ENCODE assay signal across 14 cellular contexts in genomic region chr1:188715566-188715965, GRCh38.
DNase-seq lines count a peak whose midpoint lies in the region; ATAC-seq and TF ChIP-seq lines count a peak whose summit lies in the region.
"Had no signal": no experiment of that assay in that cellular context is flagged by ENCODE, and none has a peak within 500 bp of the region (broad histone marks: within the 10 kb centered on the region; RNA-seq: fewer than 3 reads in every experiment).

No MANE protein-coding gene starts in this region.

- intact Hi-C loops in heart right ventricle (cut with DNase I): no loop called here

- H3K36me3 ChIP-seq in RWPE2 (ENCODE audit: low read depth) (no peaks in the 10 kb centered on the region), heart right ventricle (no peaks in the 10 kb centered on the region)

- H3K4me3 ChIP-seq in RWPE2 (ENCODE audit: severe bottlenecking): no peak overlapping the region
- no peak overlapping the region for H3K4me3 ChIP-seq in heart right ventricle
- H3K4me3 ChIP-seq: lung had no signal

- ATAC-seq in RWPE2 (ENCODE audit: low read depth) (no peak), HG02973 (IDR thresholded peaks at IDR 0.05; ENCODE audit: unreplicated experiment) (no peak), heart right ventricle (no peak)
- ATAC-seq: T-cell had no signal

- TF ChIP-seq CTCF in C4-2B (conservative IDR thresholded peaks at IDR 0.05) (peak; percentile 32), RWPE2 (IDR thresholded peaks at IDR 0.05; ENCODE audit: poor library complexity, severe bottlenecking) (peak; percentile 15), heart right ventricle (IDR thresholded peaks at IDR 0.05) (no peak)

- no peaks in the 10 kb centered on the region for H3K27me3 ChIP-seq in RWPE2 (ENCODE audit: insufficient read depth, poor library complexity, severe bottlenecking)
- no peaks in the 10 kb centered on the region for H3K27me3 ChIP-seq in heart right ventricle

- 29 to 50% methylated on average over 1 of the region's 1 CpG for WGBS in heart right ventricle, 2 donors

- H3K27ac ChIP-seq in C4-2B: no peak overlapping the region
- H3K27ac ChIP-seq in RWPE2 (ENCODE audit: poor library complexity, severe bottlenecking): no peak overlapping the region
- no peak overlapping the region for H3K27ac ChIP-seq in heart right ventricle

- DNase-seq in HT-29 (ENCODE audit: low spot score) (peak; percentile 7), RWPE2 (ENCODE audit: low spot score) (no peak), iPS DF 4.7 (ENCODE audit: extremely low read depth, low spot score) (peak; percentile 2), GM03348 (ENCODE audit: low spot score) (no peak), heart right ventricle (no peak)
- DNase-seq: activated CD4-positive, alpha-beta T cell treated with anti-CD3 and anti-CD28 coated beads, Interleukin-2, amount 10 ng/mL, durations not matched to agents 24 days and 14 days; amniotic stem cell; CD8-positive, alpha-beta memory T cell; IMR-90; NCI-H187; T-cell had no signal

- H3K9me3 ChIP-seq in RWPE2 (ENCODE audit: severe bottlenecking): no peaks in the 10 kb centered on the region
- peaks cover 0 to 3% (median 0%) of the 10 kb centered on the region in 11 donors for H3K9me3 ChIP-seq in heart right ventricle

- H3K4me1 ChIP-seq in RWPE2 (ENCODE audit: insufficient read depth, poor library complexity, severe bottlenecking) (peaks cover 3% of the 10 kb centered on the region), heart right ventricle (no peaks in the 10 kb centered on the region)

Comparison
In these comparisons a context has a peak if more than half of its experiments do, and no peak if none do; other contexts are left out.
1. CTCF ChIP-seq: peak in C4-2B (single experiment) and RWPE2 (single experiment); none in heart right ventricle (0 of 9).
2. DNase-seq: peak in HT-29 (single experiment) and iPS DF 4.7 (single experiment); none in RWPE2 (single experiment), GM03348 (single experiment) and heart right ventricle (0 of 2).